In the genomic region with DNA sequence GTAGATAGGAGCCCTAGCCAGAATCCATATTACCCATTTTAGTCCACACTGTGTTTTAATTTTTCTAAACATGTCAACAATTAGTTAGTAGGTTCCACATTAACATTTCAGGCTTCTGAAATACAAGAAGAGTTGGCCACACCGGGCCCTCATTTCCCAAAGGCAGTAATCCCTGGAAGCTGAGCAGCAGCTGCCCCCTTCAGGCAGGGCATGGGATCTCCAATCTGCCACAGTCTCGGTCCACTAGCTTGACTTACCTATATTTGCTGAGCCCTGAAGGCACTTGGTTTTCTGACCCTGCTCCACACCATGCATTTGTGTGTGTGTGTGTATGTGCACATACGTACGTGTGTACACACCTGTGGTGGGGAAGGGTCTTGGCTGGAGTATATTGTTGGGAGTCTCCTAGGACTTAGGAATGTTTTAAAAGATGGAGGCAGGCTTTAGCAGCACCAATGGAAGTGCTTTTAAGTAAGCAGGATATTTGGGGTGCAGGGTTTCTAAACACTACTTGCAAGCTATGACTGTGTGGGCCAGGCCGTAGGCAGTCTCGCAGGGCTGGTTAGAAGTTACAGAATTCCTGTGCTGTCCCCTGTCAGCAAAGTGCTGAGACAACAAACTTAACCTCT, we compare ENCODE assay signal across 8 cellular contexts.
DNase-seq lines count a peak whose midpoint lies in the region; ATAC-seq and TF ChIP-seq lines count a peak whose summit lies in the region.

No MANE protein-coding gene starts in this region.

- H3K27me3 Mint-ChIP-seq in activated naive CD8-positive, alpha-beta T cell treated with anti-CD3 and anti-CD28 coated beads for 36 hours: no peaks in the 10 kb centered on the region
- H3K27me3 Mint-ChIP-seq in stimulated activated naive CD8-positive, alpha-beta T cell treated with anti-CD3 and anti-CD28 coated beads, Interleukin-15, amount 100 ng/mL, for 72 hours: no peaks in the 10 kb centered on the region

- H3K9me3 ChIP-seq in SJCRH30 (replicated peaks): no peaks in the 10 kb centered on the region
- H3K9me3 ChIP-seq in lung (ENCODE audit: control insufficient read depth in 2 of 2, insufficient read depth in 1 of 2, low read length in 1 of 2): no peaks in the 10 kb centered on the region

- 27 to 31% methylated on average over 6 of the region's 6 CpGs for WGBS in lung, 2 donors

- no peak overlapping the region for H3K4me3 Mint-ChIP-seq in activated naive CD8-positive, alpha-beta T cell treated with anti-CD3 and anti-CD28 coated beads for 36 hours
- no peak overlapping the region for H3K4me3 Mint-ChIP-seq in stimulated activated naive CD8-positive, alpha-beta T cell treated with anti-CD3 and anti-CD28 coated beads, Interleukin-15, amount 100 ng/mL, for 72 hours

- no peaks in the 10 kb centered on the region; the same call in 1 of the 2 replicates for H3K27me3 ChIP-seq in GM06990 (replicated peaks; ENCODE audit: control insufficient read depth, insufficient read depth, low read length)
- H3K27me3 ChIP-seq in SJCRH30: no peaks in the 10 kb centered on the region
- no peaks in the 10 kb centered on the region for H3K27me3 ChIP-seq in lung (ENCODE audit: control insufficient read depth, insufficient read depth)

- no peak overlapping the region for H3K4me3 ChIP-seq in GM06990 (replicated peaks; ENCODE audit: low read depth, low read length)
- no peak overlapping the region for H3K4me3 ChIP-seq in SJCRH30
- H3K4me3 ChIP-seq in lung: no peak overlapping the region

- no peaks in the 10 kb centered on the region for H3K4me1 Mint-ChIP-seq in activated naive CD8-positive, alpha-beta T cell treated with anti-CD3 and anti-CD28 coated beads for 36 hours
- no peaks in the 10 kb centered on the region for H3K4me1 Mint-ChIP-seq in stimulated activated naive CD8-positive, alpha-beta T cell treated with anti-CD3 and anti-CD28 coated beads, Interleukin-15, amount 100 ng/mL, for 72 hours

- TF ChIP-seq CTCF in GM06990 (IDR thresholded peaks at IDR 0.05; ENCODE audit: insufficient read depth, low read length, poor library complexity, severe bottlenecking): peak; percentile 81
- no peak for TF ChIP-seq CTCF in lung (IDR thresholded peaks at IDR 0.05; ENCODE audit: control extremely low read depth, extremely low read depth)

- H3K27ac Mint-ChIP-seq in activated naive CD8-positive, alpha-beta T cell treated with anti-CD3 and anti-CD28 coated beads for 36 hours: no peak overlapping the region
- H3K27ac Mint-ChIP-seq in stimulated activated naive CD8-positive, alpha-beta T cell treated with anti-CD3 and anti-CD28 coated beads, Interleukin-15, amount 100 ng/mL, for 72 hours: no peak overlapping the region

- H3K36me3 Mint-ChIP-seq in activated naive CD8-positive, alpha-beta T cell treated with anti-CD3 and anti-CD28 coated beads for 36 hours: no peaks in the 10 kb centered on the region

- DNase-seq in GM06990 (ENCODE audit: extremely low read depth, insufficient read length) (peak; percentile 3), HT1080 (ENCODE audit: low read depth) (peak; percentile 57), SJCRH30 (peak; percentile 63 to 81), lung (ENCODE audit: low spot score) (no peak)
- DNase-seq in activated naive CD8-positive, alpha-beta T cell treated with anti-CD3 and anti-CD28 coated beads for 36 hours: no peak
- no peak for DNase-seq in stimulated activated naive CD8-positive, alpha-beta T cell treated with anti-CD3 and anti-CD28 coated beads, Interleukin-15, amount 100 ng/mL, for 72 hours

- H3K27ac ChIP-seq in SJCRH30: no peak overlapping the region
- no peak overlapping the region for H3K27ac ChIP-seq in lung (ENCODE audit: low read depth in 1 of 2, low read length in 1 of 2)

- peaks cover 3% of the 10 kb centered on the region for H3K9me3 Mint-ChIP-seq in activated naive CD8-positive, alpha-beta T cell treated with anti-CD3 and anti-CD28 coated beads for 36 hours
- no peaks in the 10 kb centered on the region for H3K9me3 Mint-ChIP-seq in stimulated activated naive CD8-positive, alpha-beta T cell treated with anti-CD3 and anti-CD28 coated beads, Interleukin-15, amount 100 ng/mL, for 72 hours

- H3K4me1 ChIP-seq in SJCRH30 (no peaks in the 10 kb centered on the region; the same call in 1 of the 2 replicates), lung (ENCODE audit: control insufficient read depth in 2 of 2, insufficient read depth in 2 of 2, low read length in 2 of 2) (no peaks in the 10 kb centered on the region)

- H3K36me3 ChIP-seq in GM06990 (ENCODE audit: control insufficient read depth, insufficient read depth, low read length): no peaks in the 10 kb centered on the region
- H3K36me3 ChIP-seq in SJCRH30: no peaks in the 10 kb centered on the region
- H3K36me3 ChIP-seq in lung (ENCODE audit: control insufficient read depth in 2 of 2, insufficient read depth in 2 of 2, low read length in 2 of 2): no peaks in the 10 kb centered on the region

- ATAC-seq in lung (ENCODE audit: insufficient read depth, low FRiP score): peak; percentile 48
- no peak for ATAC-seq in HG03097 (IDR thresholded peaks at IDR 0.05; ENCODE audit: low FRiP score, unreplicated experiment)
- ATAC-seq in stimulated activated naive CD8-positive, alpha-beta T cell treated with anti-CD3 and anti-CD28 coated beads, Interleukin-15, amount 100 ng/mL, for 72 hours: no peak
- ATAC-seq in HG02588 (IDR thresholded peaks at IDR 0.05; ENCODE audit: unreplicated experiment): no peak

Comparison
In these comparisons a context has a peak if more than half of its experiments do, and no peak if none do; other contexts are left out.
1. DNase-seq: peak in GM06990 (single experiment), HT1080 (single experiment) and SJCRH30 (2 of 2); none in lung (single experiment), activated naive CD8-positive, alpha-beta T cell treated with anti-CD3 and anti-CD28 coated beads for 36 hours (single experiment) and stimulated activated naive CD8-positive, alpha-beta T cell treated with anti-CD3 and anti-CD28 coated beads, Interleukin-15, amount 100 ng/mL, for 72 hours (0 of 2).